8 cellular contexts compared by ENCODE assay signal in genomic region chr16:19523559-19524355, GRCh38.
DNase-seq lines count a peak whose midpoint lies in the region; ATAC-seq and TF ChIP-seq lines count a peak whose summit lies in the region.

TSS of gene CCP110 (plus strand) at chr16:19523942. CDS start at chr16:19527882, 3,940 bp downstream.

- DNase-seq in GM04504 (ENCODE audit: low read depth), result peak; percentile 91
- DNase-seq in NCI-H1092 (lab: John Stamatoyannopoulos, UW), result peak; percentile 97
- DNase-seq in activated naive CD4-positive, alpha-beta T cell treated with anti-CD3 and anti-CD28 coated beads, Interleukin-2, amount 50 U/mL, for 16 hours, result peak; percentile 96
- peak; percentile 99 for DNase-seq in globus pallidus (ENCODE audit: low spot score)
- DNase-seq in non-pigmented ciliary epithelial cell (ENCODE audit: low read depth), result peak; percentile 83
- peak; percentile 70 to 99 (median 97) for DNase-seq in substantia nigra (lab: John Stamatoyannopoulos, UW)

- peak within 1 kb of the TSS; percentile 93 for H3K27ac ChIP-seq in substantia nigra (ENCODE audit: low read depth, low read length, poor library complexity, severe bottlenecking)

- ATAC-seq in HG02588 (IDR thresholded peaks at IDR 0.05; ENCODE audit: unreplicated experiment) (peak; percentile 75), SK-N-SH treated with all-trans-retinoic acid at 6 μM for 48 hours (peak; percentile 85)

TF ChIP-seq in SK-N-SH treated with all-trans-retinoic acid at 6 μM for 48 hours, 23 proteins besides CTCF, POLR2A, EP300 and RAD21:
- TF ChIP-seq SNAI2 (CRISPR knock-in tag; IDR thresholded peaks at IDR 0.05), result no peak

Comparison
In these comparisons a context has a peak if more than half of its experiments do, and no peak if none do; other contexts are left out.
1. Peak in every context shown above with its lines: DNase-seq, ATAC-seq and H3K27ac ChIP-seq.